8 cellular contexts compared by ENCODE assay signal in genomic region chr16:8958344-8958808, GRCh38. TPM values are rescaled to one million over a fixed set of nuclear protein-coding genes. Genes with fewer than 3 reads are reported as not detected.
DNase-seq lines count a peak whose midpoint lies in the region; ATAC-seq and TF ChIP-seq lines count a peak whose summit lies in the region.

No MANE protein-coding gene starts in this region.

- H3K27me3 ChIP-seq in CD8-positive, alpha-beta T cell (ENCODE audit: insufficient read depth, low read length) = no peaks in the 10 kb centered on the region
- no peaks in the 10 kb centered on the region for H3K27me3 ChIP-seq in MG63
- no peaks in the 10 kb centered on the region for H3K27me3 ChIP-seq in adipocyte (replicated peaks; ENCODE audit: control insufficient read depth, insufficient read depth, low read length)
- no peaks in the 10 kb centered on the region for H3K27me3 ChIP-seq in lower lobe of right lung (ENCODE audit: low read depth)

- H3K36me3 Mint-ChIP-seq in CD8-positive, alpha-beta T cell = peaks cover 10% of the 10 kb centered on the region

- no peak for TF ChIP-seq CTCF in CD8-positive, alpha-beta T cell (IDR thresholded peaks at IDR 0.05)
- no peak for TF ChIP-seq CTCF in lower lobe of right lung (IDR thresholded peaks at IDR 0.05)

- H3K9me3 ChIP-seq in CD8-positive, alpha-beta T cell (ENCODE audit: low read length) = no peaks in the 10 kb centered on the region
- H3K9me3 ChIP-seq in MG63 (no peaks in the 10 kb centered on the region), adipocyte (ENCODE audit: control insufficient read depth, low read length) (no peaks in the 10 kb centered on the region), lower lobe of right lung (no peaks in the 10 kb centered on the region)

- H3K9ac ChIP-seq in adipocyte (ENCODE audit: low read length) = peak overlapping the region; percentile 31

- H3K27ac Mint-ChIP-seq in CD8-positive, alpha-beta T cell = peak overlapping the region; percentile 88

- no peaks in the 10 kb centered on the region for H3K9me3 Mint-ChIP-seq in CD8-positive, alpha-beta T cell

- POLR2A ChIA-PET in CD8-positive, alpha-beta T cell (lab: Charles Lee) = no interaction called here

- peak overlapping the region; percentile 9 for H3K27ac ChIP-seq in CD8-positive, alpha-beta T cell (ENCODE audit: low read depth, low read length)
- peak overlapping the region; percentile 47 for H3K27ac ChIP-seq in lower lobe of right lung

- no peak for ATAC-seq in CD8-positive, alpha-beta T cell
- peak; percentile 38 to 55 for ATAC-seq in lower lobe of right lung
- no peak for ATAC-seq in HG03097 (IDR thresholded peaks at IDR 0.05; ENCODE audit: low FRiP score, unreplicated experiment)
- ATAC-seq in GM21619 (IDR thresholded peaks at IDR 0.05; ENCODE audit: unreplicated experiment) = no peak

- CTCF ChIA-PET in CD8-positive, alpha-beta T cell (lab: Charles Lee) = interaction anchor here (3.7 kb wide), 1 partner anchor 22 kb away, joined by 18 read pairs; no protein-coding TSS in a partner anchor

- H3K4me3 Mint-ChIP-seq in CD8-positive, alpha-beta T cell = peak overlapping the region; percentile 75

- H3K4me1 ChIP-seq in CD8-positive, alpha-beta T cell (ENCODE audit: insufficient read depth, low read length) = peaks cover 70% of the 10 kb centered on the region
- H3K4me1 ChIP-seq in adipocyte (ENCODE audit: control insufficient read depth, insufficient read depth, low read length) (peaks cover 74% of the 10 kb centered on the region), lower lobe of right lung (peaks cover 79% of the 10 kb centered on the region)

- DNase-seq in CD8-positive, alpha-beta T cell = peak in 3 of 7 experiments; percentile 17 to 38 (median 30)
- peak; percentile 71 for DNase-seq in MG63
- DNase-seq in adipocyte (ENCODE audit: low read depth) = no peak
- DNase-seq in lower lobe of right lung = no peak
- no peak for DNase-seq in activated CD4-positive, CD25-positive, alpha-beta regulatory T cell treated with anti-CD3 and anti-CD28 coated beads, Interleukin-2, amount 50 U/mL, for 72 hours
- DNase-seq in midbrain (lab: John Stamatoyannopoulos, UW) = no peak

- H3K4me3 ChIP-seq in CD8-positive, alpha-beta T cell (ENCODE audit: low read depth, low read length) = peak overlapping the region; percentile 25
- no peak overlapping the region for H3K4me3 ChIP-seq in MG63
- peak overlapping the region; percentile 30 for H3K4me3 ChIP-seq in adipocyte (ENCODE audit: low read length)
- peak overlapping the region; percentile 7 for H3K4me3 ChIP-seq in lower lobe of right lung

- H3K27me3 Mint-ChIP-seq in CD8-positive, alpha-beta T cell (ENCODE audit: low read depth) = no peaks in the 10 kb centered on the region

- peaks cover 77% of the 10 kb centered on the region for H3K4me1 Mint-ChIP-seq in CD8-positive, alpha-beta T cell (ENCODE audit: low read depth)

- no peaks in the 10 kb centered on the region for H3K36me3 ChIP-seq in CD8-positive, alpha-beta T cell (ENCODE audit: insufficient read depth, low read length)
- peaks cover 2% of the 10 kb centered on the region for H3K36me3 ChIP-seq in MG63
- no peaks in the 10 kb centered on the region for H3K36me3 ChIP-seq in adipocyte (ENCODE audit: control insufficient read depth, insufficient read depth, low read length, severe bottlenecking)
- H3K36me3 ChIP-seq in lower lobe of right lung = no peaks in the 10 kb centered on the region

- intact Hi-C loops in CD8-positive, alpha-beta T cell (cut with DNase I, micrococcal nuclease) = loop anchor here in 1 of 2 experiments (2.0 kb wide), 1 partner anchor 18 kb away; no protein-coding TSS in a partner anchor
- intact Hi-C loops in lower lobe of right lung (cut with DNase I) = no loop called here

RNA-seq across cellular contexts. Expression of gene USP7, which starts 5.3 kb away (rescaled TPM):
- 100 to 1,000 TPM; 301 to 317 TPM for total RNA-seq in CD8-positive, alpha-beta T cell
- total RNA-seq in MG63 (2014; rRNA removed; shearing (Covaris generic); ENCODE audit: low replicate concordance) = 16.2 and 23.3 TPM in 2 replicates
- total RNA-seq in lower lobe of right lung = 87.5 TPM

Comparison
In these comparisons a context has a peak if more than half of its experiments do, and no peak if none do; other contexts are left out.
1. ATAC-seq: peak in lower lobe of right lung (2 of 2); none in CD8-positive, alpha-beta T cell (single experiment), HG03097 (single experiment) and GM21619 (single experiment).